8 cellular contexts compared by ENCODE assay signal in the genomic region with DNA sequence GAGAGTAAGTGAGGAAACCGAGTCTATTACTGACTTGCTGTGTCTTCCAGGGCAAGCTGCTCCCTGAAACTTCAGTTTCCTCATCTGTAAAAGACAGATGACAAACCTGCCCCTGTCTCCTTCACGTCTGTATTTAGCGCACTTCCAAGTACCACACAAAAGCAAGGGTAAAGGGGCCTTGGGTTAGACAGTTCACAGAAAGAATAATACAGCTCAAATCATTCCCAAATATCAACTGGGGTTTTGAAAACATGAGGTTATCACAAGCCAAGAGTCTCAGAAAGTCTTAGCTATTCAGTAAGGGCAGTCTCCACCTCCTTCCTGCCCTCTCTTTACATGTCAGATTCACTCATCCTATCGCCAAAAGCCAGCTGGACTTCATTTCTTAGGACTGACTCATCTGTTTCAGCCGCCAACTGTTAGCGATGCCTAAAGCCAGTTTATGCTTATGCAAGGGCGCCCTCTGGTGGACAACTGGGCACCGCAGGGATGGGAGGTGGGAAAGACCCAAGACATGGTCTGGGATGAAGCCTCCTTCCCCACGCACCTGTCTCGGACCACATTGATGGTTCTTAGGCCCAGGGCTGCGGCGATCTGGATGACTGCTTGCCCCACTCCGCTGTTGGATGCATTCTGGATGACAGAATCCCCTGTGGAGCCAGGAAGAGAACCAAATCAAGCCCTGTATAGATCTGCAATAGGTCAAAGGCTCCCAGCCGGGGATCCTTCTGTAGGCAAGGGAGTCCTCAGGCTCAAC. TPM values are rescaled to one million over a fixed set of nuclear protein-coding genes. Genes with fewer than 3 reads are reported as not detected.
A peak's percentile ranks its signal among the peaks of the same experiment; 100 is the strongest.
DNase-seq lines count a peak whose midpoint lies in the region; ATAC-seq and TF ChIP-seq lines count a peak whose summit lies in the region.

No MANE protein-coding gene starts in this region.

- POLR2A ChIA-PET in HCT116 (lab: Charles Lee) = interaction anchor here (0.7 to 1.3 kb wide), 4 partner anchors 21 to 554 kb away, joined by 3 to 5 read pairs (median 5); partner anchors contain the start of genes RNU11 and SRSF4

- H2AFZ ChIP-seq in HCT116 (ENCODE audit: low read depth, low read length, poor library complexity, severe bottlenecking) = no peak overlapping the region

- H3K4me2 ChIP-seq in HCT116 (ENCODE audit: low read length) = peak overlapping the region; percentile 60

- in situ Hi-C loops in Caki2 (cut with HindIII; ENCODE audit: low pct_unique_long_range_greater_than_20kb, low sequenced_read_pairs) = no loop called here

- peak; percentile 98 for TF ChIP-seq RAD21 in HCT116 (IDR thresholded peaks at IDR 0.05; ENCODE audit: low read depth)

- peak; percentile 90 to 98 (median 98) for TF ChIP-seq CTCF in HCT116 (IDR thresholded peaks at IDR 0.05 in 2 of 3, conservative IDR thresholded peaks at IDR 0.05 in 1 of 3; ENCODE audit: borderline replicate concordance in 1 of 3, insufficient read depth in 1 of 3, low read depth in 2 of 3, low read length in 2 of 3)
- TF ChIP-seq CTCF in type B pancreatic cell (conservative IDR thresholded peaks at IDR 0.05) = peak; percentile 98

- CTCF ChIA-PET in HCT116 (lab: Charles Lee) = interaction anchor here (0.7 to 4.9 kb wide), 12 partner anchors 8 to 417 kb away, joined by 3 to 59 read pairs (median 6); partner anchors contain the start of genes SRSF4 and TMEM200B

- no TSS peak for BruUV-seq in HCT116 (replicated peaks; lab: Mats Ljungman, UMichigan)

- TF ChIP-seq POLR2A in HCT116 (IDR thresholded peaks at IDR 0.05; ENCODE audit: borderline replicate concordance, extremely low read depth, insufficient read depth, insufficient read length) = no peak

- DNase-seq in Caki2 (ENCODE audit: low read depth) = peak; percentile 87
- peak; percentile 94 for DNase-seq in HCT116 (ENCODE audit: low read depth, low spot score)
- peak; percentile 79 for DNase-seq in NCI-H1436 (lab: John Stamatoyannopoulos, UW)
- peak; percentile 79 to 93 for DNase-seq in SW 1271 (lab: John Stamatoyannopoulos, UW)
- DNase-seq in activated naive CD8-positive, alpha-beta T cell treated with anti-CD3 and anti-CD28 coated beads, Interleukin-2, amount 50 U/mL, for 24 hours = peak; percentile 96
- DNase-seq in cardiac septum (ENCODE audit: low spot score) = peak; percentile 96
- DNase-seq in posterior vena cava (ENCODE audit: low spot score) = peak; percentile 98
- DNase-seq in type B pancreatic cell (ENCODE audit: extremely low spot score, unreplicated experiment) = peak; percentile 93

- RAD21 ChIA-PET in HCT116 (lab: Charles Lee; ENCODE audit: low non-redundant PET in 1 of 2, low total read pairs in 2 of 2, uncharacterized antibody in 2 of 2, unreplicated experiment in 2 of 2) = interaction anchor here (0.7 to 1.5 kb wide), 6 partner anchors 74 to 1516 kb away, joined by 3 to 7 read pairs (median 4); no protein-coding TSS in a partner anchor

- peak overlapping the region in 1 of 2 experiments; percentile 2; a peak in 1 of 4 replicates for H3K4me3 ChIP-seq in HCT116 (replicated peaks in 1 of 2; ENCODE audit: low read depth in 1 of 2, low read length in 2 of 2)

- peaks cover 17% of the 10 kb centered on the region for H3K4me1 Mint-ChIP-seq in activated naive CD8-positive, alpha-beta T cell treated with anti-CD3 and anti-CD28 coated beads, Interleukin-2, amount 50 U/mL, for 24 hours
- peaks cover 8% of the 10 kb centered on the region for H3K4me1 Mint-ChIP-seq in type B pancreatic cell (ENCODE audit: unreplicated experiment)

- H3K27ac Mint-ChIP-seq in activated naive CD8-positive, alpha-beta T cell treated with anti-CD3 and anti-CD28 coated beads, Interleukin-2, amount 50 U/mL, for 24 hours = no peak overlapping the region
- peak overlapping the region; percentile 97 for H3K27ac Mint-ChIP-seq in type B pancreatic cell

- H3K27ac ChIP-seq in HCT116 (ENCODE audit: low read depth, low read length) = peak overlapping the region; percentile 23; the same call in 1 of the 2 replicates

- H3K79me2 ChIP-seq in HCT116 (ENCODE audit: insufficient read depth, low read length) = no peaks in the 10 kb centered on the region

- H3K9me3 ChIP-seq in HCT116 (ENCODE audit: control insufficient read depth in 1 of 2, insufficient read depth in 1 of 2, low read depth in 1 of 2, low read length in 2 of 2) = no peaks in the 10 kb centered on the region

- H3K9me2 ChIP-seq in HCT116 (ENCODE audit: insufficient read depth) = no peaks in the 10 kb centered on the region

- peaks cover 23% of the 10 kb centered on the region for H3K36me3 Mint-ChIP-seq in activated naive CD8-positive, alpha-beta T cell treated with anti-CD3 and anti-CD28 coated beads, Interleukin-2, amount 50 U/mL, for 24 hours (ENCODE audit: low read depth)
- H3K36me3 Mint-ChIP-seq in type B pancreatic cell = peaks cover 4% of the 10 kb centered on the region

- H3K4me3 Mint-ChIP-seq in activated naive CD8-positive, alpha-beta T cell treated with anti-CD3 and anti-CD28 coated beads, Interleukin-2, amount 50 U/mL, for 24 hours = no peak overlapping the region
- peak overlapping the region; percentile 61 for H3K4me3 Mint-ChIP-seq in type B pancreatic cell

- peaks cover 7 to 8% of the 10 kb centered on the region in 2 experiments for H3K4me1 ChIP-seq in HCT116 (ENCODE audit: control insufficient read depth in 1 of 2, insufficient read depth in 2 of 2, low read length in 2 of 2)

- ATAC-seq in HCT116 = peak; percentile 96
- peak; percentile 91 for ATAC-seq in activated naive CD8-positive, alpha-beta T cell treated with anti-CD3 and anti-CD28 coated beads, Interleukin-2, amount 50 U/mL, for 24 hours

- H3K9me3 Mint-ChIP-seq in activated naive CD8-positive, alpha-beta T cell treated with anti-CD3 and anti-CD28 coated beads, Interleukin-2, amount 50 U/mL, for 24 hours = no peaks in the 10 kb centered on the region
- no peaks in the 10 kb centered on the region for H3K9me3 Mint-ChIP-seq in type B pancreatic cell

- intact Hi-C loops in HCT116 (cut with micrococcal nuclease) (loop anchor here (1.0 to 5.0 kb wide), 3 partner anchors 168 to 415 kb away; no protein-coding TSS in a partner anchor), cardiac septum (cut with DNase I) (loop anchor here (1.0 to 5.0 kb wide), 5 partner anchors 20 to 418 kb away; no protein-coding TSS in a partner anchor), posterior vena cava (cut with DNase I) (loop anchor here (5.0 kb wide), 2 partner anchors 315 to 320 kb away; no protein-coding TSS in a partner anchor)

- H3K36me3 ChIP-seq in HCT116 (ENCODE audit: control insufficient read depth in 1 of 2, insufficient read depth in 2 of 2, low read length in 2 of 2) = peaks cover 15 to 42% of the 10 kb centered on the region in 2 experiments; a peak in 3 of 4 replicates

- no peaks in the 10 kb centered on the region for H4K20me1 ChIP-seq in HCT116 (ENCODE audit: insufficient read depth)

- no peaks in the 10 kb centered on the region for H3K27me3 Mint-ChIP-seq in activated naive CD8-positive, alpha-beta T cell treated with anti-CD3 and anti-CD28 coated beads, Interleukin-2, amount 50 U/mL, for 24 hours
- H3K27me3 Mint-ChIP-seq in type B pancreatic cell = no peaks in the 10 kb centered on the region

- no peaks in the 10 kb centered on the region for H3K27me3 ChIP-seq in HCT116 (ENCODE audit: insufficient read depth, low read length)

- no peak overlapping the region for H3K9ac ChIP-seq in HCT116 (ENCODE audit: low read length)

TF ChIP-seq in HCT116, 20 proteins besides CTCF, POLR2A, EP300 and RAD21 (continues in another document):
- TF ChIP-seq POLR2AphosphoS5 (IDR thresholded peaks at IDR 0.05; ENCODE audit: low read depth, low read length) = peak; percentile 59
- TF ChIP-seq SP1 (IDR thresholded peaks at IDR 0.05; ENCODE audit: low read depth) = peak; percentile 69
- TF ChIP-seq EZH2 (IDR thresholded peaks at IDR 0.05) = no peak
- no peak for TF ChIP-seq CBX3 (IDR thresholded peaks at IDR 0.05; ENCODE audit: low read depth)
- peak; percentile 90 for TF ChIP-seq JUND (IDR thresholded peaks at IDR 0.05)
- TF ChIP-seq YY1 (IDR thresholded peaks at IDR 0.05; ENCODE audit: extremely low read depth, insufficient replicate concordance, low read depth, low read length) = peak; percentile 59
- no peak for TF ChIP-seq ELF1 (IDR thresholded peaks at IDR 0.05; ENCODE audit: borderline replicate concordance, low read depth)
- no peak for TF ChIP-seq ZNF274 (IDR thresholded peaks at IDR 0.05; ENCODE audit: low read depth, low read length)
- TF ChIP-seq SIN3A (IDR thresholded peaks at IDR 0.05; ENCODE audit: low read depth) = peak; percentile 29; the same call in 1 of the 2 replicates
- TF ChIP-seq CEBPB (IDR thresholded peaks at IDR 0.05; ENCODE audit: low read depth) = no peak
- no peak for TF ChIP-seq EZH2phosphoT487 (IDR thresholded peaks at IDR 0.05; ENCODE audit: borderline replicate concordance)
- TF ChIP-seq TCF7L2 (IDR thresholded peaks at IDR 0.05; ENCODE audit: borderline replicate concordance, extremely low read depth, insufficient read depth, insufficient read length) = no peak
- no peak for TF ChIP-seq SRF (IDR thresholded peaks at IDR 0.05; ENCODE audit: low read depth)

RNA-seq across cellular contexts. Expression of gene SRSF4, which starts 21.1 kb away (rescaled TPM):
- total RNA-seq in Caki2 (2014; rRNA removed; shearing (Covaris generic); ENCODE audit: low replicate concordance) = 29.5 and 30.9 TPM in 2 replicates
- total RNA-seq in HCT116 (2021; ENCODE audit: unreplicated experiment) = 69.0 TPM
- polyA plus RNA-seq in HCT116 (2012) = 58.2 and 66.6 TPM in 2 replicates
- total RNA-seq in cardiac septum = 54.8 TPM
- total RNA-seq in posterior vena cava = 10 to 100 TPM; 62.9 to 77.8 TPM
- 68.9 and 85.3 TPM in 2 replicates for total RNA-seq in type B pancreatic cell (ENCODE audit: low replicate concordance)

RNA-seq across cellular contexts. Expression of gene MECR, which starts 28.0 kb away (rescaled TPM):
- total RNA-seq in Caki2 (2014; rRNA removed; shearing (Covaris generic); ENCODE audit: low replicate concordance) = 9.9 and 17.3 TPM in 2 replicates
- total RNA-seq in HCT116 (2021; ENCODE audit: unreplicated experiment) (42.9 TPM), cardiac septum (29.9 TPM), posterior vena cava (10 to 100 TPM; 13.9 to 20.0 TPM), type B pancreatic cell (ENCODE audit: low replicate concordance) (28.7 and 30.5 TPM in 2 replicates)
- polyA plus RNA-seq in HCT116 (2012) = 38.4 and 45.7 TPM in 2 replicates

RNA-seq across cellular contexts. Expression of gene PTPRU, which starts 33.6 kb away (rescaled TPM):
- 42.0 and 43.4 TPM in 2 replicates for total RNA-seq in Caki2 (2014; rRNA removed; shearing (Covaris generic); ENCODE audit: low replicate concordance)
- total RNA-seq in HCT116 (2021; ENCODE audit: unreplicated experiment) (40.7 TPM), cardiac septum (6.6 TPM), posterior vena cava (10 to 100 TPM; 12.3 to 16.5 TPM), type B pancreatic cell (ENCODE audit: low replicate concordance) (66.6 and 129 TPM in 2 replicates)
- polyA plus RNA-seq in HCT116 (2012) = 48.2 and 58.7 TPM in 2 replicates
